ENCODE assay signal across 1 cellular context in the genomic region with DNA sequence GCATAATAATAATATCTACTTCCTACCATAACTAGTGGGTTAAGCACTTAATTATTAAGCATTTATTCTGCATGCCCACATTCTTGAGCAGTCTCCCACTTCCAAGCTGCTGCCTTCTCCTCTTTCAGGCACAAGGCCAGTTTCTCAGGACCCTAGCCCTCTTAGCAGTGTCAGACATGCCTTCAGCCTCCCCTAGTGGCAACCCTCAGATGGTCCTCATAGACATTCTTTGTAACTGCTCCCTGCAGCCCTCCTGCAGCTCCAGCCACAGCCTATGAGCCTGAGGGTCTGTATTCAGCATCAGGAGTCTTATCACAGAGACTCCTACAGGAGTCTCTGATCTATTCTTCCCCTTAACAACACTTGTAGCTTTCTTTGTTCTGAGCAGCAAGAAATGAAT.
TF ChIP-seq lines count a peak whose summit lies in the region.

No MANE protein-coding gene starts in this region.

TF ChIP-seq in GM23338, 12 proteins besides CTCF, POLR2A, EP300 and RAD21 (continued from another document):
- TF ChIP-seq, protein P1, sequence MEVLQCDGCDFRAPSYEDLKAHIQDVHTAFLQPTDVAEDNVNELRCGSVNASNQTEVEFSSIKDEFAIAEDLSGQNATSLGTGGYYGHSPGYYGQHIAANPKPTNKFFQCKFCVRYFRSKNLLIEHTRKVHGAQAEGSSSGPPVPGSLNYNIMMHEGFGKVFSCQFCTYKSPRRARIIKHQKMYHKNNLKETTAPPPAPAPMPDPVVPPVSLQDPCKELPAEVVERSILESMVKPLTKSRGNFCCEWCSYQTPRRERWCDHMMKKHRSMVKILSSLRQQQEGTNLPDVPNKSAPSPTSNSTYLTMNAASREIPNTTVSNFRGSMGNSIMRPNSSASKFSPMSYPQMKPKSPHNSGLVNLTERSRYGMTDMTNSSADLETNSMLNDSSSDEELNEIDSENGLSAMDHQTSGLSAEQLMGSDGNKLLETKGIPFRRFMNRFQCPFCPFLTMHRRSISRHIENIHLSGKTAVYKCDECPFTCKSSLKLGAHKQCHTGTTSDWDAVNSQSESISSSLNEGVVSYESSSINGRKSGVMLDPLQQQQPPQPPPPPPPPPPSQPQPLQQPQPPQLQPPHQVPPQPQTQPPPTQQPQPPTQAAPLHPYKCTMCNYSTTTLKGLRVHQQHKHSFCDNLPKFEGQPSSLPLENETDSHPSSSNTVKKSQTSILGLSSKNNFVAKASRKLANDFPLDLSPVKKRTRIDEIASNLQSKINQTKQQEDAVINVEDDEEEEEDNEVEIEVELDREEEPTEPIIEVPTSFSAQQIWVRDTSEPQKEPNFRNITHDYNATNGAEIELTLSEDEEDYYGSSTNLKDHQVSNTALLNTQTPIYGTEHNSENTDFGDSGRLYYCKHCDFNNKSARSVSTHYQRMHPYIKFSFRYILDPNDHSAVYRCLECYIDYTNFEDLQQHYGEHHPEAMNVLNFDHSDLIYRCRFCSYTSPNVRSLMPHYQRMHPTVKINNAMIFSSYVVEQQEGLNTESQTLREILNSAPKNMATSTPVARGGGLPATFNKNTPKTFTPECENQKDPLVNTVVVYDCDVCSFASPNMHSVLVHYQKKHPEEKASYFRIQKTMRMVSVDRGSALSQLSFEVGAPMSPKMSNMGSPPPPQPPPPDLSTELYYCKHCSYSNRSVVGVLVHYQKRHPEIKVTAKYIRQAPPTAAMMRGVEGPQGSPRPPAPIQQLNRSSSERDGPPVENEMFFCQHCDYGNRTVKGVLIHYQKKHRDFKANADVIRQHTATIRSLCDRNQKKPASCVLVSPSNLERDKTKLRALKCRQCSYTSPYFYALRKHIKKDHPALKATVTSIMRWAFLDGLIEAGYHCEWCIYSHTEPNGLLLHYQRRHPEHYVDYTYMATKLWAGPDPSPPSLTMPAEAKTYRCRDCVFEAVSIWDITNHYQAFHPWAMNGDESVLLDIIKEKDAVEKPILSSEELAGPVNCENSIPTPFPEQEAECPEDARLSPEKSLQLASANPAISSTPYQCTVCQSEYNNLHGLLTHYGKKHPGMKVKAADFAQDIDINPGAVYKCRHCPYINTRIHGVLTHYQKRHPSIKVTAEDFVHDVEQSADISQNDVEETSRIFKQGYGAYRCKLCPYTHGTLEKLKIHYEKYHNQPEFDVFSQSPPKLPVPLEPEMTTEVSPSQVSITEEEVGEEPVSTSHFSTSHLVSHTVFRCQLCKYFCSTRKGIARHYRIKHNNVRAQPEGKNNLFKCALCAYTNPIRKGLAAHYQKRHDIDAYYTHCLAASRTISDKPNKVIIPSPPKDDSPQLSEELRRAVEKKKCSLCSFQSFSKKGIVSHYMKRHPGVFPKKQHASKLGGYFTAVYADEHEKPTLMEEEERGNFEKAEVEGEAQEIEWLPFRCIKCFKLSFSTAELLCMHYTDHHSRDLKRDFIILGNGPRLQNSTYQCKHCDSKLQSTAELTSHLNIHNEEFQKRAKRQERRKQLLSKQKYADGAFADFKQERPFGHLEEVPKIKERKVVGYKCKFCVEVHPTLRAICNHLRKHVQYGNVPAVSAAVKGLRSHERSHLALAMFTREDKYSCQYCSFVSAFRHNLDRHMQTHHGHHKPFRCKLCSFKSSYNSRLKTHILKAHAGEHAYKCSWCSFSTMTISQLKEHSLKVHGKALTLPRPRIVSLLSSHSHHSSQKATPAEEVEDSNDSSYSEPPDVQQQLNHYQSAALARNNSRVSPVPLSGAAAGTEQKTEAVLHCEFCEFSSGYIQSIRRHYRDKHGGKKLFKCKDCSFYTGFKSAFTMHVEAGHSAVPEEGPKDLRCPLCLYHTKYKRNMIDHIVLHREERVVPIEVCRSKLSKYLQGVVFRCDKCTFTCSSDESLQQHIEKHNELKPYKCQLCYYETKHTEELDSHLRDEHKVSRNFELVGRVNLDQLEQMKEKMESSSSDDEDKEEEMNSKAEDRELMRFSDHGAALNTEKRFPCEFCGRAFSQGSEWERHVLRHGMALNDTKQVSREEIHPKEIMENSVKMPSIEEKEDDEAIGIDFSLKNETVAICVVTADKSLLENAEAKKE (CRISPR knock-in tag; IDR thresholded peaks at IDR 0.05) = no peak
- TF ChIP-seq, protein P2, sequence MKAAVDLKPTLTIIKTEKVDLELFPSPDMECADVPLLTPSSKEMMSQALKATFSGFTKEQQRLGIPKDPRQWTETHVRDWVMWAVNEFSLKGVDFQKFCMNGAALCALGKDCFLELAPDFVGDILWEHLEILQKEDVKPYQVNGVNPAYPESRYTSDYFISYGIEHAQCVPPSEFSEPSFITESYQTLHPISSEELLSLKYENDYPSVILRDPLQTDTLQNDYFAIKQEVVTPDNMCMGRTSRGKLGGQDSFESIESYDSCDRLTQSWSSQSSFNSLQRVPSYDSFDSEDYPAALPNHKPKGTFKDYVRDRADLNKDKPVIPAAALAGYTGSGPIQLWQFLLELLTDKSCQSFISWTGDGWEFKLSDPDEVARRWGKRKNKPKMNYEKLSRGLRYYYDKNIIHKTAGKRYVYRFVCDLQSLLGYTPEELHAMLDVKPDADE (IDR thresholded peaks at IDR 0.05) = no peak
- TF ChIP-seq POLR2AphosphoS5 (IDR thresholded peaks at IDR 0.05; ENCODE audit: low read depth) (no peak), STAT1 (IDR thresholded peaks at IDR 0.05; ENCODE audit: unreplicated experiment) (no peak), NANOG (IDR thresholded peaks at IDR 0.05; ENCODE audit: borderline replicate concordance) (no peak), CREB1 (CRISPR knock-in tag; IDR thresholded peaks at IDR 0.05; ENCODE audit: low read depth) (no peak), JUNB (IDR thresholded peaks at IDR 0.05; ENCODE audit: unreplicated experiment) (no peak), ZNF114 (CRISPR knock-in tag; IDR thresholded peaks at IDR 0.05) (no peak)
- TF ChIP-seq, protein P3, sequence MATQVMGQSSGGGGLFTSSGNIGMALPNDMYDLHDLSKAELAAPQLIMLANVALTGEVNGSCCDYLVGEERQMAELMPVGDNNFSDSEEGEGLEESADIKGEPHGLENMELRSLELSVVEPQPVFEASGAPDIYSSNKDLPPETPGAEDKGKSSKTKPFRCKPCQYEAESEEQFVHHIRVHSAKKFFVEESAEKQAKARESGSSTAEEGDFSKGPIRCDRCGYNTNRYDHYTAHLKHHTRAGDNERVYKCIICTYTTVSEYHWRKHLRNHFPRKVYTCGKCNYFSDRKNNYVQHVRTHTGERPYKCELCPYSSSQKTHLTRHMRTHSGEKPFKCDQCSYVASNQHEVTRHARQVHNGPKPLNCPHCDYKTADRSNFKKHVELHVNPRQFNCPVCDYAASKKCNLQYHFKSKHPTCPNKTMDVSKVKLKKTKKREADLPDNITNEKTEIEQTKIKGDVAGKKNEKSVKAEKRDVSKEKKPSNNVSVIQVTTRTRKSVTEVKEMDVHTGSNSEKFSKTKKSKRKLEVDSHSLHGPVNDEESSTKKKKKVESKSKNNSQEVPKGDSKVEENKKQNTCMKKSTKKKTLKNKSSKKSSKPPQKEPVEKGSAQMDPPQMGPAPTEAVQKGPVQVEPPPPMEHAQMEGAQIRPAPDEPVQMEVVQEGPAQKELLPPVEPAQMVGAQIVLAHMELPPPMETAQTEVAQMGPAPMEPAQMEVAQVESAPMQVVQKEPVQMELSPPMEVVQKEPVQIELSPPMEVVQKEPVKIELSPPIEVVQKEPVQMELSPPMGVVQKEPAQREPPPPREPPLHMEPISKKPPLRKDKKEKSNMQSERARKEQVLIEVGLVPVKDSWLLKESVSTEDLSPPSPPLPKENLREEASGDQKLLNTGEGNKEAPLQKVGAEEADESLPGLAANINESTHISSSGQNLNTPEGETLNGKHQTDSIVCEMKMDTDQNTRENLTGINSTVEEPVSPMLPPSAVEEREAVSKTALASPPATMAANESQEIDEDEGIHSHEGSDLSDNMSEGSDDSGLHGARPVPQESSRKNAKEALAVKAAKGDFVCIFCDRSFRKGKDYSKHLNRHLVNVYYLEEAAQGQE (IDR thresholded peaks at IDR 0.05; ENCODE audit: unreplicated experiment) = no peak
TF ChIP-seq in GM23338: peak in this region for 0.
